Comparison of ENCODE assay signal across 1 cellular context in genomic region chr17:45394913-45395568, GRCh38.
TF ChIP-seq lines count a peak whose summit lies in the region.

No MANE protein-coding gene starts in this region.

TF ChIP-seq in HepG2, 621 proteins besides CTCF, POLR2A, EP300 and RAD21 (continued from another document and continues in another):
- TF ChIP-seq TSC22D2 (CRISPR knock-in tag; IDR thresholded peaks at IDR 0.05; ENCODE audit: borderline replicate concordance): peak; percentile 58; the same call in 1 of the 2 replicates
- TF ChIP-seq ZNF800 (CRISPR knock-in tag; IDR thresholded peaks at IDR 0.05): no peak
- no peak for TF ChIP-seq GMEB1 (CRISPR knock-in tag; IDR thresholded peaks at IDR 0.05; ENCODE audit: borderline replicate concordance)
- TF ChIP-seq MEF2D (CRISPR knock-in tag; IDR thresholded peaks at IDR 0.05): peak; percentile 66; the same call in 1 of the 2 replicates
- TF ChIP-seq ZNF792 (CRISPR knock-in tag; IDR thresholded peaks at IDR 0.05): peak; percentile 72; the same call in 1 of the 2 replicates
- TF ChIP-seq MTF1 (CRISPR knock-in tag; IDR thresholded peaks at IDR 0.05): no peak
- no peak for TF ChIP-seq ZNF713 (CRISPR knock-in tag; IDR thresholded peaks at IDR 0.05)
- TF ChIP-seq USF2 (IDR thresholded peaks at IDR 0.05; ENCODE audit: low read depth, low read length): no peak
- TF ChIP-seq USF2 (CRISPR knock-in tag; IDR thresholded peaks at IDR 0.05; ENCODE audit: borderline replicate concordance): no peak
- TF ChIP-seq ZNF562 (CRISPR knock-in tag; IDR thresholded peaks at IDR 0.05; ENCODE audit: borderline replicate concordance): no peak
- TF ChIP-seq PREB (CRISPR knock-in tag; IDR thresholded peaks at IDR 0.05): no peak
- TF ChIP-seq GPBP1L1 (CRISPR knock-in tag; IDR thresholded peaks at IDR 0.05): no peak
- peak; percentile 24; the same call in 1 of the 2 replicates for TF ChIP-seq ZFY (CRISPR knock-in tag; IDR thresholded peaks at IDR 0.05)
- no peak for TF ChIP-seq ZBTB3 (CRISPR knock-in tag; IDR thresholded peaks at IDR 0.05; ENCODE audit: borderline replicate concordance, low read depth)
- TF ChIP-seq NR2F6 (IDR thresholded peaks at IDR 0.05): no peak
- TF ChIP-seq NR2F6 (CRISPR knock-in tag; IDR thresholded peaks at IDR 0.05): peak; percentile 27; the same call in 1 of the 2 replicates
- TF ChIP-seq ZNF446 (CRISPR knock-in tag; IDR thresholded peaks at IDR 0.05): no peak
- TF ChIP-seq PRPF4 (IDR thresholded peaks at IDR 0.05; ENCODE audit: low read depth, low read length, poor library complexity, severe bottlenecking): peak; percentile 92
- TF ChIP-seq ZNF431 (CRISPR knock-in tag; IDR thresholded peaks at IDR 0.05; ENCODE audit: borderline replicate concordance, low read depth): no peak
- no peak for TF ChIP-seq DMAP1 (CRISPR knock-in tag; IDR thresholded peaks at IDR 0.05)
- 0 out of 2 replicates have a peak, but pooled peaks have one; percentile 21 for TF ChIP-seq ZNF598 (CRISPR knock-in tag; IDR thresholded peaks at IDR 0.05; ENCODE audit: borderline replicate concordance)
- TF ChIP-seq ZNF652 (CRISPR knock-in tag; IDR thresholded peaks at IDR 0.05; ENCODE audit: borderline replicate concordance, low read depth): peak; percentile 82
- TF ChIP-seq JARID2 (CRISPR knock-in tag; IDR thresholded peaks at IDR 0.05; ENCODE audit: insufficient replicate concordance): peak; percentile 48
- TF ChIP-seq THAP11 (CRISPR knock-in tag; IDR thresholded peaks at IDR 0.05): 0 out of 2 replicates have a peak, but pooled peaks have one; percentile 31
- no peak for TF ChIP-seq SRSF9 (IDR thresholded peaks at IDR 0.05; ENCODE audit: borderline replicate concordance, insufficient read depth, low read depth, low read length, poor library complexity, severe bottlenecking)
- peak; percentile 45; the same call in 1 of the 2 replicates for TF ChIP-seq MAZ (IDR thresholded peaks at IDR 0.05; ENCODE audit: borderline replicate concordance, low read depth, low read length)
- TF ChIP-seq MAZ (CRISPR knock-in tag; IDR thresholded peaks at IDR 0.05; ENCODE audit: low read depth): no peak
- peak; percentile 12 for TF ChIP-seq YY1 (IDR thresholded peaks at IDR 0.05; ENCODE audit: insufficient read depth, insufficient replicate concordance, low read depth, low read length)
- TF ChIP-seq RBFOX2 (IDR thresholded peaks at IDR 0.05; ENCODE audit: low read depth, low read length): no peak
- TF ChIP-seq ZBTB7A (CRISPR knock-in tag; IDR thresholded peaks at IDR 0.05): no peak; the same call in 1 of the 2 replicates
- TF ChIP-seq KIAA2018 (CRISPR knock-in tag; IDR thresholded peaks at IDR 0.05; ENCODE audit: borderline replicate concordance): no peak
- TF ChIP-seq NR2F1 (CRISPR knock-in tag; IDR thresholded peaks at IDR 0.05): no peak
- TF ChIP-seq CCDC6 (CRISPR knock-in tag; IDR thresholded peaks at IDR 0.05): no peak
- no peak for TF ChIP-seq ZNF790 (CRISPR knock-in tag; IDR thresholded peaks at IDR 0.05; ENCODE audit: borderline replicate concordance)
- 0 out of 2 replicates have a peak, but pooled peaks have one; percentile 38 for TF ChIP-seq EEA1 (CRISPR knock-in tag; IDR thresholded peaks at IDR 0.05; ENCODE audit: borderline replicate concordance)
- no peak for TF ChIP-seq DPF2 (CRISPR knock-in tag; IDR thresholded peaks at IDR 0.05; ENCODE audit: borderline replicate concordance, low read depth)
- no peak for TF ChIP-seq ZNF777 (CRISPR knock-in tag; IDR thresholded peaks at IDR 0.05)
- TF ChIP-seq ZFP36L1 (CRISPR knock-in tag; IDR thresholded peaks at IDR 0.05): no peak
- no peak for TF ChIP-seq ZBTB46 (CRISPR knock-in tag; IDR thresholded peaks at IDR 0.05; ENCODE audit: borderline replicate concordance)
- TF ChIP-seq HNF4G (IDR thresholded peaks at IDR 0.05; ENCODE audit: borderline replicate concordance, low read depth, low read length): no peak
- TF ChIP-seq HNF4G (CRISPR knock-in tag; IDR thresholded peaks at IDR 0.05; ENCODE audit: borderline replicate concordance, low read depth): no peak
- TF ChIP-seq DBP (CRISPR knock-in tag; IDR thresholded peaks at IDR 0.05; ENCODE audit: not compliant biosample characterization): no peak
- TF ChIP-seq ZNF775 (CRISPR knock-in tag; IDR thresholded peaks at IDR 0.05; ENCODE audit: borderline replicate concordance): no peak
- TF ChIP-seq YEATS4 (CRISPR knock-in tag; IDR thresholded peaks at IDR 0.05; ENCODE audit: borderline replicate concordance): no peak
- TF ChIP-seq TBX2 (CRISPR knock-in tag; IDR thresholded peaks at IDR 0.05; ENCODE audit: borderline replicate concordance): 0 out of 2 replicates have a peak, but pooled peaks have one; percentile 21
- peak; percentile 81 for TF ChIP-seq LCORL (IDR thresholded peaks at IDR 0.05)
- no peak for TF ChIP-seq LCORL (CRISPR knock-in tag; IDR thresholded peaks at IDR 0.05)
- TF ChIP-seq NBN (conservative IDR thresholded peaks at IDR 0.05): no peak
